In genomic region chr4:139401368-139401767, GRCh38 we compare ENCODE assay signal across 30 cellular contexts.
"Had no signal": no experiment of that assay in that cellular context is flagged by ENCODE, and none has a peak within 500 bp of the region (broad histone marks: within the 10 kb centered on the region; RNA-seq: fewer than 3 reads in every experiment).

No MANE protein-coding gene starts in this region.

- H3K9ac ChIP-seq: neural progenitor cell, parathyroid adenoma had no signal

- H3K27ac ChIP-seq: esophagus muscularis mucosa, foreskin keratinocyte, heart left ventricle, lower lobe of right lung, neural progenitor cell, parathyroid adenoma, psoas muscle, stomach, thyroid gland, WERI-Rb-1 had no signal

- H3K27ac Mint-ChIP-seq: activated naive CD8-positive, alpha-beta T cell treated with anti-CD3 and anti-CD28 coated beads, Interleukin-2, amount 10 ng/mL, durations not matched to agents 7 days and 5 days; dendritic cell treated with granulocyte-macrophage colony-stimulating factor and Interleukin-4, amounts not matched to agents 40 ng/mL and 50 ng/mL, for 4 days; endodermal cell; immature natural killer cell; neural progenitor cell; stimulated activated naive B cell treated with anti-CD40 and anti-IgM and Interleukin-4, amounts not matched to agents 10 μg/mL and 1 μg/mL and 100 μg/mL, for 72 hours; T-helper 1 cell treated with Interleukin-12 subunit alpha and Interleukin-12 subunit beta and Interleukin-4 antibody, amounts not matched to agents 30 μg/mL and 1 μg/mL, for 36 hours had no signal

- DNase-seq: activated CD4-positive, alpha-beta T cell treated with anti-CD3 and anti-CD28 coated beads for 48 hours; activated CD4-positive, alpha-beta T cell treated with anti-CD3 and anti-CD28 coated beads, Interleukin-2, amount 50 U/mL, for 48 hours; activated CD8-positive, alpha-beta memory T cell treated with anti-CD3 and anti-CD28 coated beads for 24 hours; activated naive CD8-positive, alpha-beta T cell treated with anti-CD3 and anti-CD28 coated beads, Interleukin-2, amount 10 ng/mL, durations not matched to agents 7 days and 5 days; amniotic stem cell; endodermal cell; foreskin keratinocyte; heart left ventricle; hypothalamus; immature natural killer cell; kidney; lower lobe of right lung; mesenchymal stem cell; naive thymus-derived CD8-positive, alpha-beta T cell; occipital lobe; psoas muscle; stimulated activated CD4-positive, alpha-beta T cell treated with anti-CD3 and anti-CD28 coated beads, Interleukin-15, amount 100 ng/mL, for 24 hours; stimulated activated CD4-positive, alpha-beta T cell treated with anti-CD3 and anti-CD28 coated beads, Interleukin-2, amount 100 ng/mL, for 24 hours; stimulated activated naive B cell treated with anti-CD40 and anti-IgM and Interleukin-4, amounts not matched to agents 10 μg/mL and 1 μg/mL and 100 μg/mL, for 72 hours; stomach; T-helper 9 cell; thyroid gland; WERI-Rb-1 had no signal

- H3K4me3 Mint-ChIP-seq: activated naive CD8-positive, alpha-beta T cell treated with anti-CD3 and anti-CD28 coated beads, Interleukin-2, amount 10 ng/mL, durations not matched to agents 7 days and 5 days; central memory CD8-positive, alpha-beta T cell; dendritic cell treated with granulocyte-macrophage colony-stimulating factor and Interleukin-4, amounts not matched to agents 40 ng/mL and 50 ng/mL, for 4 days; endodermal cell; immature natural killer cell; naive thymus-derived CD8-positive, alpha-beta T cell; neural progenitor cell; stimulated activated naive B cell treated with anti-CD40 and anti-IgM and Interleukin-4, amounts not matched to agents 10 μg/mL and 1 μg/mL and 100 μg/mL, for 72 hours; T-helper 1 cell treated with Interleukin-12 subunit alpha and Interleukin-12 subunit beta and Interleukin-4 antibody, amounts not matched to agents 30 μg/mL and 1 μg/mL, for 36 hours had no signal

- H3K4me3 ChIP-seq: esophagus muscularis mucosa, heart left ventricle, lower lobe of right lung, neural progenitor cell, psoas muscle, stomach, thyroid gland had no signal

- H2AFZ ChIP-seq: neural progenitor cell, parathyroid adenoma had no signal

- H3K27me3 ChIP-seq: esophagus muscularis mucosa, foreskin keratinocyte, heart left ventricle, neural progenitor cell, stomach, thyroid gland had no signal

- H3K9me3 ChIP-seq: esophagus muscularis mucosa, heart left ventricle, lower lobe of right lung, psoas muscle, stomach, thyroid gland had no signal

- H3K4me1 ChIP-seq: foreskin keratinocyte, lower lobe of right lung, neural progenitor cell, parathyroid adenoma, psoas muscle, stomach, thyroid gland had no signal

- H3K4me1 Mint-ChIP-seq: activated naive CD8-positive, alpha-beta T cell treated with anti-CD3 and anti-CD28 coated beads, Interleukin-2, amount 10 ng/mL, durations not matched to agents 7 days and 5 days; immature natural killer cell; neural progenitor cell had no signal

- ATAC-seq: activated CD4-positive, CD25-positive, alpha-beta regulatory T cell treated with anti-CD3 and anti-CD28 coated beads, Interleukin-2, amount 50 U/mL, for 24 hours; foreskin keratinocyte; lower lobe of right lung; naive thymus-derived CD8-positive, alpha-beta T cell; psoas muscle; stimulated activated naive B cell treated with anti-CD40 and anti-IgM and Interleukin-4, amounts not matched to agents 10 μg/mL and 1 μg/mL and 100 μg/mL, for 72 hours had no signal

- H3K9me3 Mint-ChIP-seq: activated naive CD8-positive, alpha-beta T cell treated with anti-CD3 and anti-CD28 coated beads, Interleukin-2, amount 10 ng/mL, durations not matched to agents 7 days and 5 days; central memory CD8-positive, alpha-beta T cell; dendritic cell treated with granulocyte-macrophage colony-stimulating factor and Interleukin-4, amounts not matched to agents 40 ng/mL and 50 ng/mL, for 4 days; endodermal cell; immature natural killer cell; naive thymus-derived CD8-positive, alpha-beta T cell; neural progenitor cell; stimulated activated naive B cell treated with anti-CD40 and anti-IgM and Interleukin-4, amounts not matched to agents 10 μg/mL and 1 μg/mL and 100 μg/mL, for 72 hours; T-helper 1 cell treated with Interleukin-12 subunit alpha and Interleukin-12 subunit beta and Interleukin-4 antibody, amounts not matched to agents 30 μg/mL and 1 μg/mL, for 36 hours had no signal

- H3K36me3 ChIP-seq: neural progenitor cell, thyroid gland, WERI-Rb-1 had no signal

- H3K79me2 ChIP-seq: parathyroid adenoma had no signal

- H3K4me2 ChIP-seq: neural progenitor cell had no signal

- H3K27me3 Mint-ChIP-seq: activated naive CD8-positive, alpha-beta T cell treated with anti-CD3 and anti-CD28 coated beads, Interleukin-2, amount 10 ng/mL, durations not matched to agents 7 days and 5 days; central memory CD8-positive, alpha-beta T cell; dendritic cell treated with granulocyte-macrophage colony-stimulating factor and Interleukin-4, amounts not matched to agents 40 ng/mL and 50 ng/mL, for 4 days; naive thymus-derived CD8-positive, alpha-beta T cell; stimulated activated naive B cell treated with anti-CD40 and anti-IgM and Interleukin-4, amounts not matched to agents 10 μg/mL and 1 μg/mL and 100 μg/mL, for 72 hours had no signal
